ENCODE assay signal across 8 cellular contexts in the genomic region with DNA sequence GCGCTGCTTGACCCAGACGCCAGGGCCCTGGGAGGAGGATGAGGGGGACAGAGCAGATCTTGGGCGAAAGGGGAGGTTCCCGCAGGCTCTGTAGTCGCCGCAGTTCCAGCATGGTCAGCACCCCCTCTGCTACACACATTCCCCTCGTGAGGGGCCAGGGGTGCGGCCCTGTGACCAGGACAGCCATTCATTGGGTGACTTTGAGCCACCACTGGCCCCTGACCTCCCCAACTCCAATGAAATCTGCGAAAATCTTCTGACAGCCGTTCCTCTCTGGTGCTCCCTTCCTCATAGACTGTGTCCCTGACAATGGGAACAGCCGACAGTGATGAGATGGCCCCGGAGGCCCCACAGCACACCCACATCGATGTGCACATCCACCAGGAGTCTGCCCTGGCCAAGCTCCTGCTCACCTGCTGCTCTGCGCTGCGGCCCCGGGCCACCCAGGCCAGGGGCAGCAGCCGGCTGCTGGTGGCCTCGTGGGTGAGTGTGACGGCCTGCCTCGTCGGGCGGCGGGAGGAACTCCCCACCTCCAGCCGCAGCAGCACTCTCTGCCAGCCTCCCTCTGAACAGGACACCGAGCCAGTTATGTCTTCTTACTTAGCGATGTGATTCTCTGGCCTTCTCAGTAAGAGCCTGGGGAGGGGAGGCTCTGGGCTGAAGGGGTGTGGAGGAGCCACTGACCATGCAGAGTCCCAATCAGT. TPM values are rescaled to one million over a fixed set of nuclear protein-coding genes. Genes with fewer than 3 reads are reported as not detected.
DNase-seq lines count a peak whose midpoint lies in the region; ATAC-seq and TF ChIP-seq lines count a peak whose summit lies in the region.

No MANE protein-coding gene starts in this region.

- peak; percentile 7 for DNase-seq in stimulated activated CD4-positive, alpha-beta T cell treated with anti-CD3 and anti-CD28 coated beads, Interleukin-15, amount 100 ng/mL, for 24 hours
- no peak for DNase-seq in stimulated activated CD4-positive, alpha-beta T cell treated with anti-CD3 and anti-CD28 coated beads, Interleukin-12 subunit alpha, Interleukin-12 subunit beta, amount 100 ng/mL, for 4 hours
- DNase-seq in glutamatergic neuron (no peak), SHP77 treated with DMSO at 0.1 percent for 48 hours (lab: John Stamatoyannopoulos, UW) (no peak), RPMI8226 (no peak), dermis blood vessel endothelial cell (no peak), epidermal melanocyte (ENCODE audit: insufficient read length, low spot score) (no peak)
- DNase-seq in natural killer cell treated with Interleukin-12 subunit alpha and Interleukin-12 subunit beta and Interleukin-15 and Interleukin-18, amount 100 ng/mL, for 72 hours (ENCODE audit: low spot score): no peak

- H3K36me3 Mint-ChIP-seq in glutamatergic neuron (ENCODE audit: unreplicated experiment): peaks cover 11% of the 10 kb centered on the region
- H3K36me3 Mint-ChIP-seq in natural killer cell treated with Interleukin-12 subunit alpha and Interleukin-12 subunit beta and Interleukin-15 and Interleukin-18, amount 100 ng/mL, for 72 hours: peaks cover 7% of the 10 kb centered on the region

- no peaks in the 10 kb centered on the region for H3K9me3 Mint-ChIP-seq in glutamatergic neuron (ENCODE audit: unreplicated experiment)
- no peaks in the 10 kb centered on the region for H3K9me3 Mint-ChIP-seq in natural killer cell treated with Interleukin-12 subunit alpha and Interleukin-12 subunit beta and Interleukin-15 and Interleukin-18, amount 100 ng/mL, for 72 hours

- peaks cover 2% of the 10 kb centered on the region for H3K4me1 Mint-ChIP-seq in glutamatergic neuron (ENCODE audit: low read depth, unreplicated experiment)
- peaks cover 0 to 8% of the 10 kb centered on the region in 2 donors for H3K4me1 Mint-ChIP-seq in natural killer cell treated with Interleukin-12 subunit alpha and Interleukin-12 subunit beta and Interleukin-15 and Interleukin-18, amount 100 ng/mL, for 72 hours (ENCODE audit: low read depth in 2 of 2)

- H3K4me3 Mint-ChIP-seq in glutamatergic neuron (ENCODE audit: unreplicated experiment): peak overlapping the region; percentile 63
- peak overlapping the region; percentile 49 for H3K4me3 Mint-ChIP-seq in natural killer cell treated with Interleukin-12 subunit alpha and Interleukin-12 subunit beta and Interleukin-15 and Interleukin-18, amount 100 ng/mL, for 72 hours

- TF ChIP-seq CTCF in glutamatergic neuron (IDR thresholded peaks at IDR 0.05; ENCODE audit: partially characterized antibody, unreplicated experiment): no peak

- peak in 1 of 2 donors; percentile 29 for ATAC-seq in natural killer cell treated with Interleukin-12 subunit alpha and Interleukin-12 subunit beta and Interleukin-15 and Interleukin-18, amount 100 ng/mL, for 72 hours

- H3K27ac Mint-ChIP-seq in glutamatergic neuron (ENCODE audit: unreplicated experiment): no peak overlapping the region
- H3K27ac Mint-ChIP-seq in natural killer cell treated with Interleukin-12 subunit alpha and Interleukin-12 subunit beta and Interleukin-15 and Interleukin-18, amount 100 ng/mL, for 72 hours: no peak overlapping the region

- peaks cover 22% of the 10 kb centered on the region for H3K27me3 Mint-ChIP-seq in glutamatergic neuron (ENCODE audit: unreplicated experiment)
- H3K27me3 Mint-ChIP-seq in natural killer cell treated with Interleukin-12 subunit alpha and Interleukin-12 subunit beta and Interleukin-15 and Interleukin-18, amount 100 ng/mL, for 72 hours: peaks cover 31 to 36% of the 10 kb centered on the region in 2 donors

RNA-seq across cellular contexts. Expression of gene TMEM176A, which starts 0.8 kb away (rescaled TPM):
- total RNA-seq in glutamatergic neuron (ENCODE audit: unreplicated experiment) (1.3 TPM), dermis blood vessel endothelial cell (not detected in 2 replicates)
- under 1 TPM in 1 of 2 donors, not detected in 1; 0.64 TPM for total RNA-seq in natural killer cell treated with Interleukin-12 subunit alpha and Interleukin-12 subunit beta and Interleukin-15 and Interleukin-18, amount 100 ng/mL, for 72 hours

RNA-seq across cellular contexts. Expression of gene TMEM176B, which starts 1.2 kb away (rescaled TPM):
- 0.44 TPM for total RNA-seq in glutamatergic neuron (ENCODE audit: unreplicated experiment)
- total RNA-seq in natural killer cell treated with Interleukin-12 subunit alpha and Interleukin-12 subunit beta and Interleukin-15 and Interleukin-18, amount 100 ng/mL, for 72 hours: 1 to 10 TPM in 1 of 2 donors, not detected in 1; 1.2 TPM
- not detected in 2 replicates for total RNA-seq in dermis blood vessel endothelial cell

RNA-seq across cellular contexts. Expression of gene AOC1, which starts 50.9 kb away (rescaled TPM):
- total RNA-seq in glutamatergic neuron (ENCODE audit: unreplicated experiment) (not detected), dermis blood vessel endothelial cell (not detected in 2 replicates)
- total RNA-seq in natural killer cell treated with Interleukin-12 subunit alpha and Interleukin-12 subunit beta and Interleukin-15 and Interleukin-18, amount 100 ng/mL, for 72 hours: not detected
